In genomic region chr22:33299245-33299956, GRCh38 we compare ENCODE assay signal across 11 cellular contexts.
DNase-seq lines count a peak whose midpoint lies in the region; ATAC-seq lines count a peak whose summit lies in the region.
"Had no signal": no experiment of that assay in that cellular context is flagged by ENCODE, and none has a peak within 500 bp of the region (broad histone marks: within the 10 kb centered on the region; RNA-seq: fewer than 3 reads in every experiment).

No MANE protein-coding gene starts in this region.

- ATAC-seq in HG02870 (IDR thresholded peaks at IDR 0.05; ENCODE audit: unreplicated experiment), result peak; percentile 82

- no peaks in the 10 kb centered on the region for H3K4me1 Mint-ChIP-seq in CD8-positive, alpha-beta memory T cell

- CTCF ChIA-PET in CD8-positive, alpha-beta memory T cell (lab: Charles Lee), result no interaction called here

- peaks cover 0 to 2% (median 0%) of the 10 kb centered on the region in 5 donors for H3K9me3 Mint-ChIP-seq in CD8-positive, alpha-beta memory T cell
- H3K9me3 Mint-ChIP-seq: neural crest cell had no signal

- H3K4me3 Mint-ChIP-seq in CD8-positive, alpha-beta memory T cell, result no peak overlapping the region
- H3K4me3 Mint-ChIP-seq: neural crest cell had no signal

- POLR2A ChIA-PET in CD8-positive, alpha-beta memory T cell (lab: Charles Lee), result no interaction called here

- no peaks in the 10 kb centered on the region for H3K36me3 ChIP-seq in CD8-positive, alpha-beta memory T cell (ENCODE audit: insufficient read depth, low read length)
- H3K36me3 ChIP-seq: thoracic aorta had no signal

- no peak overlapping the region for H3K27ac Mint-ChIP-seq in CD8-positive, alpha-beta memory T cell

- peaks cover 0 to 4% of the 10 kb centered on the region in 2 donors for H3K27me3 Mint-ChIP-seq in CD8-positive, alpha-beta memory T cell

- no peaks in the 10 kb centered on the region for H3K9me3 ChIP-seq in CD8-positive, alpha-beta memory T cell (ENCODE audit: low read length)
- H3K9me3 ChIP-seq: thoracic aorta had no signal

- no peak overlapping the region for H3K27ac ChIP-seq in CD8-positive, alpha-beta memory T cell (ENCODE audit: low read depth, low read length)
- H3K27ac ChIP-seq: 22Rv1, thoracic aorta had no signal

- no peaks in the 10 kb centered on the region for H3K36me3 Mint-ChIP-seq in CD8-positive, alpha-beta memory T cell

- DNase-seq in DMS 273 (lab: John Stamatoyannopoulos, UW; ENCODE audit: unreplicated experiment), result peak; percentile 1
- DNase-seq in DMS 273 treated with DMSO at 0.1 percent for 48 hours (lab: John Stamatoyannopoulos, UW), result no peak
- DNase-seq in NOMO-1 (lab: John Stamatoyannopoulos, UW; ENCODE audit: unreplicated experiment in 2 of 2), result peak; percentile 79 to 91
- peak; percentile 89 for DNase-seq in renal cortical epithelial cell (ENCODE audit: low read depth)
- no peak for DNase-seq in DMS53 (lab: John Stamatoyannopoulos, UW)
- DNase-seq in activated CD4-positive, alpha-beta T cell treated with anti-CD3 and anti-CD28 coated beads for 48 hours, result no peak
- no peak for DNase-seq in CD8-positive, alpha-beta memory T cell

- H3K27me3 ChIP-seq in CD8-positive, alpha-beta memory T cell (ENCODE audit: insufficient read depth, low read length, poor library complexity, severe bottlenecking), result no peaks in the 10 kb centered on the region

- no peak overlapping the region for H3K4me3 ChIP-seq in CD8-positive, alpha-beta memory T cell (ENCODE audit: low read length)
- H3K4me3 ChIP-seq: thoracic aorta had no signal

- no peaks in the 10 kb centered on the region for H3K4me1 ChIP-seq in CD8-positive, alpha-beta memory T cell (ENCODE audit: insufficient read depth, low read length)

Comparison
In these comparisons a context has a peak if more than half of its experiments do, and no peak if none do; other contexts are left out.
1. DNase-seq: peak in DMS 273 (single experiment), NOMO-1 (2 of 2) and renal cortical epithelial cell (single experiment); none in DMS 273 treated with DMSO at 0.1 percent for 48 hours (single experiment), DMS53 (single experiment), activated CD4-positive, alpha-beta T cell treated with anti-CD3 and anti-CD28 coated beads for 48 hours (single experiment) and CD8-positive, alpha-beta memory T cell (0 of 5).